8 cellular contexts compared by ENCODE assay signal in genomic region chr1:176206961-176207902, GRCh38. TPM values are rescaled to one million over a fixed set of nuclear protein-coding genes. Genes with fewer than 3 reads are reported as not detected.
DNase-seq lines count a peak whose midpoint lies in the region; ATAC-seq, FAIRE-seq and TF ChIP-seq lines count a peak whose summit lies in the region.

Gene COP1 (minus strand): TSS chr1:176207286. CDS start chr1:176206978, 308 bp downstream.

- DNase-seq in GM12892 (ENCODE audit: insufficient read length) (peak; percentile 75), NCI-H146 (lab: John Stamatoyannopoulos, UW) (peak; percentile 98), T-helper 1 cell (peak; percentile 94 to 97 (median 96)), adrenal gland (peak; percentile 96 to 98 (median 97)), heart right ventricle (peak; percentile 97 to 98), posterior vena cava (ENCODE audit: low spot score) (peak; percentile 99), upper lobe of right lung (peak; percentile 99)

- no peaks in the 10 kb centered on the region for H3K27me3 ChIP-seq in adrenal gland
- H3K27me3 ChIP-seq in heart right ventricle = no peaks in the 10 kb centered on the region
- H3K27me3 ChIP-seq in upper lobe of right lung = no peaks in the 10 kb centered on the region

- H3K27ac ChIP-seq in adrenal gland (peak within 1 kb of the TSS; percentile 55 to 98 (median 92)), heart right ventricle (peak within 1 kb of the TSS; percentile 90 to 99 (median 96)), upper lobe of right lung (peak within 1 kb of the TSS; percentile 98)

- FAIRE-seq in GM12892 (lab: Jason Lieb, UNC) = peak; percentile 95

- H3K9me3 ChIP-seq in adrenal gland (replicated peaks in 1 of 3) = no peaks in the 10 kb centered on the region
- H3K9me3 ChIP-seq in heart right ventricle = no peaks in the 10 kb centered on the region
- H3K9me3 ChIP-seq in upper lobe of right lung = no peaks in the 10 kb centered on the region

- WGBS in adrenal gland, 4 donors = 0 to 1% (median 0%) methylated on average over 42 to 92 of the region's 92 CpGs
- WGBS in heart right ventricle, 2 donors = 1% methylated on average over 88 to 91 of the region's 92 CpGs

- peak in 4 of 6 experiments; percentile 16 to 40 (median 20) for TF ChIP-seq CTCF in adrenal gland (IDR thresholded peaks at IDR 0.05)
- TF ChIP-seq CTCF in heart right ventricle (IDR thresholded peaks at IDR 0.05) = peak in 4 of 9 donors; percentile 9 to 33 (median 17)
- TF ChIP-seq CTCF in upper lobe of right lung (IDR thresholded peaks at IDR 0.05) = peak; percentile 8

- ATAC-seq in HG02852 (IDR thresholded peaks at IDR 0.05; ENCODE audit: unreplicated experiment) = peak; percentile 82
- peak; percentile 96 to 99 (median 98) for ATAC-seq in heart right ventricle
- peak; percentile 94 for ATAC-seq in upper lobe of right lung

- H3K36me3 ChIP-seq in adrenal gland (replicated peaks in 1 of 2) (no peaks in the 10 kb centered on the region), heart right ventricle (no peaks in the 10 kb centered on the region), upper lobe of right lung (no peaks in the 10 kb centered on the region)

- H3K4me3 ChIP-seq in adrenal gland = peak within 1 kb of the TSS; percentile 60 to 94 (median 63)
- H3K4me3 ChIP-seq in heart right ventricle = peak within 1 kb of the TSS; percentile 67 to 98 (median 88)
- H3K4me3 ChIP-seq in upper lobe of right lung = peak within 1 kb of the TSS; percentile 95

- intact Hi-C loops in adrenal gland (cut with DNase I) = no loop called here
- intact Hi-C loops in heart right ventricle (cut with DNase I) = loop anchor here in 1 of 10 donors (10.0 kb wide), 1 partner anchor 82 kb away; no protein-coding TSS in a partner anchor
- intact Hi-C loops in posterior vena cava (cut with DNase I) = no loop called here
- intact Hi-C loops in upper lobe of right lung (cut with DNase I) = no loop called here

- TF ChIP-seq POLR2A in GM12892 (IDR thresholded peaks at IDR 0.05; ENCODE audit: low read depth, low read length) (peak; percentile 98), adrenal gland (IDR thresholded peaks at IDR 0.05) (peak; percentile 71 to 77)

- H3K4me1 ChIP-seq in adrenal gland (replicated peaks in 1 of 2) (peaks cover 26 to 36% of the 10 kb centered on the region in 2 donors), heart right ventricle (peaks cover 3 to 58% (median 37%) of the 10 kb centered on the region in 9 donors), upper lobe of right lung (peaks cover 28% of the 10 kb centered on the region)

RNA-seq across cellular contexts. Expression of gene COP1, which starts in this region (rescaled TPM):
- polyA plus RNA-seq in GM12892 (2012; ENCODE audit: missing spikeins) = 35.9 TPM
- total RNA-seq in adrenal gland (10 to 100 TPM; 27.4 to 80.0 (median 33.9) TPM), heart right ventricle (10 to 100 TPM; 17.9 to 28.1 (median 23.0) TPM), posterior vena cava (10 to 100 TPM; 36.7 to 41.5 TPM), upper lobe of right lung (38.7 TPM)
- polyA plus RNA-seq in adrenal gland (10 to 100 TPM; 33.4 to 66.4 (median 47.1) TPM), heart right ventricle (10 to 100 TPM; 26.5 to 55.2 TPM)

Comparison
In these comparisons a context has a peak if more than half of its experiments do, and no peak if none do; other contexts are left out.
1. Peak in every context shown above with its lines: DNase-seq, ATAC-seq, H3K4me3 ChIP-seq and H3K27ac ChIP-seq.